15 cellular contexts compared by ENCODE assay signal in the genomic region with DNA sequence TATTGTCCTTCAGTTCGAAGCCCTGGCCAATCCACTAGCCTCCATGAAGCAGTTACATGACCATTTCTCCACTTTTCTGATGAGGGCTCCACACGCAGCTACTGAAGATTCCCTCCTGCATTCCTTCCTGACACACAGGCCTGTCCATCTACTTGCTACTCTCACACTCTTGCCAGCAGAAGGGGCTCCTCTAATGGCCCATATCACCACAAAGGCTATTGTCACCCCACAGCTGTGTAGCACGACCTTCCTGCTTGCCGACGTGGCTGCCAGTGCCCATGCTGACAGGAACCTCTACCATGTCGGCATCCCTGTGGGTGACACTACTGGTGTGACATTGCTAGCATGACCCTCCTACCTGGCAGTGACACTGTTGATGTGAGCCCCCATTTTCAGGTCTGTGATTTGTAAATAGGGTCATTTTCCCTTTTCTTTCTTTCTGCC.
A peak's percentile ranks its signal among the peaks of the same experiment; 100 is the strongest.
DNase-seq lines count a peak whose midpoint lies in the region; ATAC-seq and TF ChIP-seq lines count a peak whose summit lies in the region.
"Had no signal": no experiment of that assay in that cellular context is flagged by ENCODE, and none has a peak within 500 bp of the region (broad histone marks: within the 10 kb centered on the region; RNA-seq: fewer than 3 reads in every experiment).

No MANE protein-coding gene starts in this region.

- no peak for DNase-seq in IMR-90
- DNase-seq in right lobe of liver = peak in 1 of 3 donors; percentile 32
- DNase-seq in substantia nigra (lab: John Stamatoyannopoulos, UW) = no peak
- DNase-seq in transverse colon = no peak
- no peak for DNase-seq in coronary artery (ENCODE audit: low spot score)
- DNase-seq: activated CD4-positive, CD25-positive, alpha-beta regulatory T cell; AML-193; body of pancreas; erythroblast; immature natural killer cell; NCI-H524 treated with DMSO at 0.1 percent for 48 hours had no signal

- H3K4ac ChIP-seq in IMR-90 (ENCODE audit: low read depth, low read length) = no peak overlapping the region

- dilution Hi-C loops in IMR-90 (cut with HindIII; ENCODE audit: low sequenced_read_pairs, unreplicated experiment) = no loop called here

- WGBS in IMR-90 (ENCODE audit: extremely low coverage in 2 of 2, insufficient read length in 1 of 2), 2 experiments = 43% methylated on average over 6 of the region's 6 CpGs; no CpG with 5 or more reads in 1 of the 2 experiments
- WGBS in ectodermal cell, 2 experiments = 58 to 59% methylated on average over 6 of the region's 6 CpGs
- WGBS in right lobe of liver (ENCODE audit: insufficient coverage, low coverage, low lambda C conversion rate, missing lambda C conversion rate) = 40% methylated on average over 6 of the region's 6 CpGs
- 44 to 54% methylated on average over 6 of the region's 6 CpGs for WGBS in transverse colon (ENCODE audit: low coverage in 1 of 2), 2 donors

- TF ChIP-seq CTCF in 22Rv1 (IDR thresholded peaks at IDR 0.05) (no peak), IMR-90 (conservative IDR thresholded peaks at IDR 0.05; ENCODE audit: low read depth, low read length) (no peak), right lobe of liver (IDR thresholded peaks at IDR 0.05) (no peak), transverse colon (IDR thresholded peaks at IDR 0.05) (no peak), coronary artery (IDR thresholded peaks at IDR 0.05) (no peak)

- no peak overlapping the region for H3K18ac ChIP-seq in IMR-90 (ENCODE audit: low read depth, low read length)

- H3K9me3 ChIP-seq in IMR-90 (ENCODE audit: control insufficient read depth, insufficient read depth, low read length) = peaks cover 49% of the 10 kb centered on the region
- peaks cover 67% of the 10 kb centered on the region for H3K9me3 ChIP-seq in ectodermal cell (ENCODE audit: control insufficient read depth, low read length)
- H3K9me3 ChIP-seq in right lobe of liver = no peaks in the 10 kb centered on the region
- H3K9me3 ChIP-seq in transverse colon = peaks cover 14 to 19% of the 10 kb centered on the region in 2 donors
- H3K9me3 ChIP-seq: body of pancreas had no signal

- peak overlapping the region; percentile 22 for H3K27ac ChIP-seq in 22Rv1
- H3K27ac ChIP-seq in IMR-90 (ENCODE audit: insufficient read depth, low read length) = no peak overlapping the region
- no peak overlapping the region for H3K27ac ChIP-seq in ectodermal cell (ENCODE audit: insufficient read depth, low read depth, low read length, poor library complexity, severe bottlenecking)
- H3K27ac ChIP-seq in right lobe of liver = no peak overlapping the region
- H3K27ac ChIP-seq in substantia nigra (ENCODE audit: low read depth, low read length, poor library complexity, severe bottlenecking) = no peak overlapping the region
- H3K27ac ChIP-seq in transverse colon = no peak overlapping the region
- no peak overlapping the region for H3K27ac ChIP-seq in coronary artery
- H3K27ac ChIP-seq: body of pancreas, SJSA1 had no signal

- H3K4me3 ChIP-seq in IMR-90 (ENCODE audit: insufficient read depth, low read depth, low read length) = no peak overlapping the region
- peak overlapping the region; percentile 2 for H3K4me3 ChIP-seq in ectodermal cell (ENCODE audit: insufficient read depth, low read depth, low read length)
- H3K4me3 ChIP-seq in right lobe of liver = no peak overlapping the region
- H3K4me3 ChIP-seq in transverse colon = no peak overlapping the region
- no peak overlapping the region for H3K4me3 ChIP-seq in coronary artery
- H3K4me3 ChIP-seq: body of pancreas, SJSA1 had no signal

- CTCF ChIA-PET in IMR-90 (lab: Yijun Ruan, JAX) = no interaction called here

- no peak overlapping the region for H2BK20ac ChIP-seq in IMR-90 (ENCODE audit: low read depth, low read length)

- no TSS peak for BruUV-seq in IMR-90 (replicated peaks; lab: Mats Ljungman, UMichigan)

- POLR2A ChIA-PET in IMR-90 (lab: Charles Lee; ENCODE audit: unreplicated experiment) = no interaction called here

- ATAC-seq in IMR-90 (ENCODE audit: low read depth) (no peak), right lobe of liver (peak; percentile 20 to 44 (median 40)), GM18498 (IDR thresholded peaks at IDR 0.05; ENCODE audit: unreplicated experiment) (no peak)
- ATAC-seq: body of pancreas had no signal

- H3K4me1 ChIP-seq in IMR-90 (ENCODE audit: control insufficient read depth, insufficient read depth, low read length) = no peaks in the 10 kb centered on the region
- no peaks in the 10 kb centered on the region for H3K4me1 ChIP-seq in ectodermal cell (ENCODE audit: control insufficient read depth, insufficient read depth, low read length)
- no peaks in the 10 kb centered on the region for H3K4me1 ChIP-seq in right lobe of liver
- no peaks in the 10 kb centered on the region for H3K4me1 ChIP-seq in transverse colon
- H3K4me1 ChIP-seq: body of pancreas, SJSA1 had no signal

- H2BK5ac ChIP-seq in IMR-90 (ENCODE audit: low read depth, low read length, poor library complexity, severe bottlenecking) = no peak overlapping the region

- H3K36me3 ChIP-seq in IMR-90 (ENCODE audit: control insufficient read depth, insufficient read depth, low read length) = no peaks in the 10 kb centered on the region
- H3K36me3 ChIP-seq in ectodermal cell (ENCODE audit: control insufficient read depth, insufficient read depth, low read length) = no peaks in the 10 kb centered on the region
- H3K36me3 ChIP-seq in right lobe of liver = no peaks in the 10 kb centered on the region
- H3K36me3 ChIP-seq in transverse colon = no peaks in the 10 kb centered on the region
- H3K36me3 ChIP-seq: SJSA1 had no signal

- H2BK120ac ChIP-seq in IMR-90 (ENCODE audit: low read depth, low read length) = no peak overlapping the region

- H2AFZ ChIP-seq in IMR-90 (replicated peaks; ENCODE audit: low read length, poor library complexity) = peak overlapping the region; percentile 38

- H4K20me1 ChIP-seq in IMR-90 (ENCODE audit: insufficient read depth, low read length) = no peaks in the 10 kb centered on the region

- intact Hi-C loops in IMR-90 (cut with micrococcal nuclease) (no loop called here), right lobe of liver (cut with DNase I) (no loop called here), transverse colon (cut with DNase I; ENCODE audit: low total_unique reads) (no loop called here)

- TF ChIP-seq POLR2A in IMR-90 (IDR thresholded peaks at IDR 0.05; ENCODE audit: low read depth, low read length) (no peak), right lobe of liver (IDR thresholded peaks at IDR 0.05) (no peak), transverse colon (IDR thresholded peaks at IDR 0.05) (no peak)

- H3K9ac ChIP-seq in IMR-90 (ENCODE audit: low read depth, low read length) = no peak overlapping the region

- in situ Hi-C loops in IMR-90 (cut with MboI; ENCODE audit: low sequenced_read_pairs) (no loop called here), transverse colon (cut with MboI; ENCODE audit: low pct_ligation_motif_present in 1 of 4, low pct_unique_long_range_greater_than_20kb in 1 of 4, low sequenced_read_pairs in 3 of 4) (no loop called here)

- H2AK5ac ChIP-seq in IMR-90 (ENCODE audit: low read depth, low read length) = no peak overlapping the region

- H3K23ac ChIP-seq in IMR-90 (ENCODE audit: low read depth, low read length) = no peak overlapping the region

- no peak overlapping the region for H4K5ac ChIP-seq in IMR-90 (ENCODE audit: low read depth, low read length)

- no peak overlapping the region for H4K8ac ChIP-seq in IMR-90 (ENCODE audit: low read depth in 2 of 2, low read length in 2 of 2)

- no peaks in the 10 kb centered on the region for H3K27me3 ChIP-seq in IMR-90 (ENCODE audit: control insufficient read depth, insufficient read depth, low read length)
- no peaks in the 10 kb centered on the region for H3K27me3 ChIP-seq in ectodermal cell (ENCODE audit: control insufficient read depth, insufficient read depth, low read length, poor library complexity, severe bottlenecking)
- peaks cover 0 to 17% of the 10 kb centered on the region in 2 donors for H3K27me3 ChIP-seq in right lobe of liver
- no peaks in the 10 kb centered on the region for H3K27me3 ChIP-seq in transverse colon
- H3K27me3 ChIP-seq: SJSA1 had no signal

- no peaks in the 10 kb centered on the region for H3K9me1 ChIP-seq in IMR-90 (ENCODE audit: insufficient read depth, low read length)

- no peak overlapping the region for H2AK9ac ChIP-seq in IMR-90 (replicated peaks; ENCODE audit: low read depth, low read length, poor library complexity)

- no peak for TF ChIP-seq EP300 in transverse colon (IDR thresholded peaks at IDR 0.05; ENCODE audit: low read depth)

- no peak overlapping the region for H3K4me2 ChIP-seq in IMR-90 (ENCODE audit: low read depth, low read length)

- H3K79me1 ChIP-seq in IMR-90 (ENCODE audit: low read depth in 1 of 2, low read length in 2 of 2) = no peaks in the 10 kb centered on the region

- no peak overlapping the region for H2BK15ac ChIP-seq in IMR-90 (ENCODE audit: low read depth, low read length)

- no peak for TF ChIP-seq RAD21 in IMR-90 (IDR thresholded peaks at IDR 0.05; ENCODE audit: low read length)

- H4K91ac ChIP-seq in IMR-90 (ENCODE audit: insufficient read depth, low read depth, low read length) = no peak overlapping the region

- H3K14ac ChIP-seq in IMR-90 (replicated peaks; ENCODE audit: low read depth, low read length) = no peak overlapping the region

- H3K56ac ChIP-seq in IMR-90 (ENCODE audit: extremely low read depth, insufficient read depth, low read length) = no peak overlapping the region

TF ChIP-seq in IMR-90, 13 proteins besides CTCF, POLR2A, EP300 and RAD21 (continues in another document):
- TF ChIP-seq MAZ (IDR thresholded peaks at IDR 0.05; ENCODE audit: borderline replicate concordance, low read depth, low read length) (no peak), CEBPB (IDR thresholded peaks at IDR 0.05; ENCODE audit: low read depth, low read length) (no peak), NFE2L2 (IDR thresholded peaks at IDR 0.05; ENCODE audit: low read depth, low read length) (no peak), RCOR1 (IDR thresholded peaks at IDR 0.05; ENCODE audit: insufficient replicate concordance, low read length) (no peak), CHD1 (IDR thresholded peaks at IDR 0.05; ENCODE audit: low read depth, low read length) (no peak), SMC3 (IDR thresholded peaks at IDR 0.05; ENCODE audit: low read depth, low read length) (no peak), FOS (IDR thresholded peaks at IDR 0.05; ENCODE audit: low read depth, low read length) (no peak), RFX5 (IDR thresholded peaks at IDR 0.05; ENCODE audit: low read depth, low read length) (no peak), MXI1 (IDR thresholded peaks at IDR 0.05; ENCODE audit: borderline replicate concordance, low read depth, low read length) (no peak), MAFK (IDR thresholded peaks at IDR 0.05; ENCODE audit: low read depth, low read length) (no peak)
- TF ChIP-seq, protein P1, sequence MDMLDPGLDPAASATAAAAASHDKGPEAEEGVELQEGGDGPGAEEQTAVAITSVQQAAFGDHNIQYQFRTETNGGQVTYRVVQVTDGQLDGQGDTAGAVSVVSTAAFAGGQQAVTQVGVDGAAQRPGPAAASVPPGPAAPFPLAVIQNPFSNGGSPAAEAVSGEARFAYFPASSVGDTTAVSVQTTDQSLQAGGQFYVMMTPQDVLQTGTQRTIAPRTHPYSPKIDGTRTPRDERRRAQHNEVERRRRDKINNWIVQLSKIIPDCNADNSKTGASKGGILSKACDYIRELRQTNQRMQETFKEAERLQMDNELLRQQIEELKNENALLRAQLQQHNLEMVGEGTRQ (IDR thresholded peaks at IDR 0.05; ENCODE audit: low read depth, low read length) = no peak

Comparison
In these comparisons a context has a peak if more than half of its experiments do, and no peak if none do; other contexts are left out.
1. ATAC-seq: peak in right lobe of liver (4 of 4); none in IMR-90 (single experiment) and GM18498 (single experiment).